In the genomic region with DNA sequence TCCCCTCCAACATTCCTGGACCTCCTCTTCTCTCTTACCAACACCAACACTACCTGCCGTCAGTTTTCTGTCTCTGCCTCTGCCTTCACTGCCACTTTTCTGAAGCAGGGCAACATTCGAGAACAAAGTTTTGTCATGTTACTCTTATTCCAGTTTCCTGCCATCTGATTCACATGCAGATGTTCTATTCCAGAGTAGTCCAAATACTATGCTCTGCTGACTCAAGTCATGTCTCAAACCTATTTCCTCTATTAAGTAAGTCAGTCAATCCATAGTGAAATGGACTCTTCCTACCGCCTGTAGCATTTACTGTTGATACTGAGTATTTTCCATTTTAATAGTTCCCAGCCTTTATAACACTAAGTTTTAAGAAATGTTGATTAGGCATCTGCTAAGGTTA, we compare ENCODE assay signal across 1 cellular context.
TF ChIP-seq lines count a peak whose summit lies in the region.

No MANE protein-coding gene starts in this region.

TF ChIP-seq in IMR-90, 13 proteins besides CTCF, POLR2A, EP300 and RAD21 (continued from another document):
- TF ChIP-seq, protein P1, sequence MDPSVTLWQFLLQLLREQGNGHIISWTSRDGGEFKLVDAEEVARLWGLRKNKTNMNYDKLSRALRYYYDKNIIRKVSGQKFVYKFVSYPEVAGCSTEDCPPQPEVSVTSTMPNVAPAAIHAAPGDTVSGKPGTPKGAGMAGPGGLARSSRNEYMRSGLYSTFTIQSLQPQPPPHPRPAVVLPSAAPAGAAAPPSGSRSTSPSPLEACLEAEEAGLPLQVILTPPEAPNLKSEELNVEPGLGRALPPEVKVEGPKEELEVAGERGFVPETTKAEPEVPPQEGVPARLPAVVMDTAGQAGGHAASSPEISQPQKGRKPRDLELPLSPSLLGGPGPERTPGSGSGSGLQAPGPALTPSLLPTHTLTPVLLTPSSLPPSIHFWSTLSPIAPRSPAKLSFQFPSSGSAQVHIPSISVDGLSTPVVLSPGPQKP (IDR thresholded peaks at IDR 0.05; ENCODE audit: borderline replicate concordance, low read depth, low read length): no peak
- no peak for TF ChIP-seq BHLHE40 (IDR thresholded peaks at IDR 0.05; ENCODE audit: low read depth, low read length)
- TF ChIP-seq MXI1 (IDR thresholded peaks at IDR 0.05; ENCODE audit: borderline replicate concordance, low read depth, low read length): no peak
